Comparison of ENCODE assay signal across 18 cellular contexts in genomic region chr22:32707971-32708370, GRCh38.
"Had no signal": no experiment of that assay in that cellular context is flagged by ENCODE, and none has a peak within 500 bp of the region (broad histone marks: within the 10 kb centered on the region; RNA-seq: fewer than 3 reads in every experiment).

No MANE protein-coding gene starts in this region.

- H3K4me3 ChIP-seq: colonic mucosa, gastroesophageal sphincter, heart left ventricle, left lung, psoas muscle, transverse colon had no signal

- H3K4me1 ChIP-seq: colonic mucosa, psoas muscle, transverse colon had no signal

- H3K27ac Mint-ChIP-seq: activated B cell treated with CpG ODN at 0.5 μM for 24 hours; activated CD4-positive, alpha-beta memory T cell treated with anti-CD3 and anti-CD28 coated beads, Interleukin-2, amount 10 ng/mL, durations not matched to agents 7 days and 5 days; activated naive CD4-positive, alpha-beta T cell treated with anti-CD3 and anti-CD28 coated beads for 36 hours; activated T-cell treated with anti-CD3 and anti-CD28 coated beads, Interleukin-2, amount 50 U/mL, for 24 hours; stimulated activated naive CD8-positive, alpha-beta T cell treated with anti-CD3 and anti-CD28 coated beads, Interleukin-15, Interleukin-2, amounts not matched to agents 100 ng/mL and 50 ng/mL, for 24 hours had no signal

- H3K27ac ChIP-seq: brain microvascular endothelial cell, colonic mucosa, gastroesophageal sphincter, left lung, psoas muscle, transverse colon had no signal

- H3K27me3 ChIP-seq: brain microvascular endothelial cell, colonic mucosa, gastroesophageal sphincter, heart left ventricle, left lung, transverse colon had no signal

- DNase-seq: activated B cell treated with CpG ODN at 0.5 μM for 24 hours; activated CD4-positive, alpha-beta memory T cell treated with anti-CD3 and anti-CD28 coated beads, Interleukin-2, amount 10 ng/mL, durations not matched to agents 7 days and 5 days; activated CD4-positive, alpha-beta T cell treated with anti-CD3 and anti-CD28 coated beads for 4 hours; activated naive CD4-positive, alpha-beta T cell treated with anti-CD3 and anti-CD28 coated beads for 36 hours; activated T-cell treated with anti-CD3 and anti-CD28 coated beads, Interleukin-2, amount 50 U/mL, for 24 hours; aorta; brain microvascular endothelial cell; colonic mucosa; heart left ventricle; kidney; left lung; T-helper 9 cell; transverse colon had no signal

- H3K4me1 Mint-ChIP-seq: activated B cell treated with CpG ODN at 0.5 μM for 24 hours; activated CD4-positive, alpha-beta memory T cell treated with anti-CD3 and anti-CD28 coated beads, Interleukin-2, amount 10 ng/mL, durations not matched to agents 7 days and 5 days; central memory CD8-positive, alpha-beta T cell had no signal

- H3K36me3 ChIP-seq: brain microvascular endothelial cell, colonic mucosa, gastroesophageal sphincter, heart left ventricle, left lung, transverse colon had no signal

- H3K9me3 ChIP-seq: colonic mucosa had no signal

- H3K4me3 Mint-ChIP-seq: activated B cell treated with CpG ODN at 0.5 μM for 24 hours; activated CD4-positive, alpha-beta memory T cell treated with anti-CD3 and anti-CD28 coated beads, Interleukin-2, amount 10 ng/mL, durations not matched to agents 7 days and 5 days; activated naive CD4-positive, alpha-beta T cell treated with anti-CD3 and anti-CD28 coated beads for 36 hours; activated T-cell treated with anti-CD3 and anti-CD28 coated beads, Interleukin-2, amount 50 U/mL, for 24 hours; central memory CD8-positive, alpha-beta T cell; neural crest cell; stimulated activated naive CD8-positive, alpha-beta T cell treated with anti-CD3 and anti-CD28 coated beads, Interleukin-15, Interleukin-2, amounts not matched to agents 100 ng/mL and 50 ng/mL, for 24 hours had no signal

- ATAC-seq: left lung had no signal
